In genomic region chr11:76256448-76256847, GRCh38 we compare ENCODE assay signal across 17 cellular contexts. TPM values are rescaled to one million over a fixed set of nuclear protein-coding genes. Genes with fewer than 3 reads are reported as not detected.
"Had no signal": no experiment of that assay in that cellular context is flagged by ENCODE, and none has a peak within 500 bp of the region (broad histone marks: within the 10 kb centered on the region; RNA-seq: fewer than 3 reads in every experiment).

No MANE protein-coding gene starts in this region.

- DNase-seq: activated CD4-positive, alpha-beta T cell treated with anti-CD3 and anti-CD28 coated beads, Interleukin-2, amount 50 U/mL, for 4 hours; activated naive CD4-positive, alpha-beta T cell treated with Interleukin-2 at 50 U/mL for 16 hours; aorta; cortex of kidney; effector CD8-positive, alpha-beta T cell; glutamatergic neuron; naive thymus-derived CD4-positive, alpha-beta T cell; stimulated activated CD4-positive, alpha-beta T cell treated with anti-CD3 and anti-CD28 coated beads, Interleukin-15, amount 100 ng/mL, for 24 hours; stimulated activated CD4-positive, alpha-beta T cell treated with anti-CD3 and anti-CD28 coated beads, Interleukin-4, amount 100 ng/mL, for 1 hour; stimulated activated naive B cell treated with anti-CD40 and anti-IgM and Interleukin-4, amounts not matched to agents 10 μg/mL and 1 μg/mL and 100 μg/mL, for 72 hours; thyroid gland had no signal

- H3K4me1 ChIP-seq: foreskin keratinocyte, thyroid gland had no signal

- H3K9me3 Mint-ChIP-seq: activated T-helper 17 cell treated with anti-CD3 and anti-CD28 coated beads, Interleukin-2, amount 50 U/mL, for 72 hours had no signal

- ATAC-seq: activated CD4-positive, CD25-positive, alpha-beta regulatory T cell treated with anti-CD3 and anti-CD28 coated beads, Interleukin-2, amount 50 U/mL, for 24 hours; activated T-helper 17 cell treated with anti-CD3 and anti-CD28 coated beads, Interleukin-2, amount 50 U/mL, for 72 hours; mucosa of descending colon; naive thymus-derived CD4-positive, alpha-beta T cell; stimulated activated naive B cell treated with anti-CD40 and anti-IgM and Interleukin-4, amounts not matched to agents 10 μg/mL and 1 μg/mL and 100 μg/mL, for 72 hours had no signal

- H3K4me3 ChIP-seq: mucosa of descending colon, skin epidermis, thyroid gland had no signal

- H3K27me3 ChIP-seq: thyroid gland had no signal

- H3K9me3 ChIP-seq: mucosa of descending colon, thyroid gland had no signal

- H3K27ac ChIP-seq: foreskin keratinocyte, skin epidermis, thyroid gland had no signal

- H3K36me3 ChIP-seq: thyroid gland had no signal

- H3K36me3 Mint-ChIP-seq: naive thymus-derived CD4-positive, alpha-beta T cell had no signal

- H3K4me3 Mint-ChIP-seq: activated T-helper 17 cell treated with anti-CD3 and anti-CD28 coated beads, Interleukin-2, amount 50 U/mL, for 72 hours; naive thymus-derived CD4-positive, alpha-beta T cell; stimulated activated naive B cell treated with anti-CD40 and anti-IgM and Interleukin-4, amounts not matched to agents 10 μg/mL and 1 μg/mL and 100 μg/mL, for 72 hours; T-helper 2 cell treated with Interferon-gamma antibody and Interleukin-4, amounts not matched to agents 5 μg/mL and 100 μg/mL, for 36 hours had no signal

- H3K4me1 Mint-ChIP-seq: activated T-helper 17 cell treated with anti-CD3 and anti-CD28 coated beads, Interleukin-2, amount 50 U/mL, for 72 hours; stimulated activated naive B cell treated with anti-CD40 and anti-IgM and Interleukin-4, amounts not matched to agents 10 μg/mL and 1 μg/mL and 100 μg/mL, for 72 hours had no signal

- H3K27ac Mint-ChIP-seq: activated T-helper 17 cell treated with anti-CD3 and anti-CD28 coated beads, Interleukin-2, amount 50 U/mL, for 72 hours; naive thymus-derived CD4-positive, alpha-beta T cell; stimulated activated naive B cell treated with anti-CD40 and anti-IgM and Interleukin-4, amounts not matched to agents 10 μg/mL and 1 μg/mL and 100 μg/mL, for 72 hours; T-helper 2 cell treated with Interferon-gamma antibody and Interleukin-4, amounts not matched to agents 5 μg/mL and 100 μg/mL, for 36 hours had no signal

RNA-seq across cellular contexts. Expression of gene WNT11, which starts 50.1 kb away (rescaled TPM):
- total RNA-seq: activated T-helper 17 cell treated with anti-CD3 and anti-CD28 coated beads, Interleukin-2, amount 50 U/mL, for 72 hours had no signal
